6 cellular contexts compared by ENCODE assay signal in the genomic region with DNA sequence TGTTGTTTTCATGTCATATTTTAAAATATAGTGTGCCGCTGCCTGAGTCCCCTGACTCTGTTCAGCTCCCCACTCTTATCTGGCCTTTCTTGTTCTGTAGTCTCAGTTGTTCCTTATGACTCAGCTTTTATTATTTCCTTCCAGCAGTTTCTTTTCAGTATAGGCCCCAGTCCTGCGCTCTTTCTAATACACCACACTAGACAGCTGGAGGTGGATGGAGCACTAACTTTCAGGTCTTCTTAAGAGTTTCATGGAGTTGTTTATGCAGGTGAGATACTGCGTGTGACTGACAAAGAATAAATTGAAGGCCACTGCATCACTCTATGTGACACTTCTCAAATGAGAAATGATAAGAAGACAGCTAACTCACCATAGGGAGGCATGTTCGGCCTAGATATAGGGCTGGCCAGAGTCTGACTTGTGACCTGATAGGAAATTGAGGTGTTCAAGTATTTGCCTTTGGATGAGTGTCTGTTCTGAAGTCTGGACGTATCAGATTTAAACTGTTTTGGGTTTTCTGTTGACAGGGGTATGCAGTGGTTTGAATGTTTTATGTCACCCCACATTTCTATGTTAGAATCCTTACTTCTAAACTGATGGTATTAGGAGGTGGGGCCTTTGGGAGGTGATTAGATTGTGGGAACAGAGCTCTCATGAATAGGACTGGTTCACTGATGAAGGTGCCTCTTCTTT.
"Had no signal": no experiment of that assay in that cellular context is flagged by ENCODE, and none has a peak within 500 bp of the region (broad histone marks: within the 10 kb centered on the region; RNA-seq: fewer than 3 reads in every experiment).

No MANE protein-coding gene starts in this region.

- H3K4me3 ChIP-seq: GM23338 had no signal

- DNase-seq: H9, HCEC 1CT, KG1 had no signal

- ATAC-seq: GM23338, HepG2 had no signal

- H3K27ac ChIP-seq: HL-60 had no signal
